ENCODE assay signal across 17 cellular contexts in the genomic region with DNA sequence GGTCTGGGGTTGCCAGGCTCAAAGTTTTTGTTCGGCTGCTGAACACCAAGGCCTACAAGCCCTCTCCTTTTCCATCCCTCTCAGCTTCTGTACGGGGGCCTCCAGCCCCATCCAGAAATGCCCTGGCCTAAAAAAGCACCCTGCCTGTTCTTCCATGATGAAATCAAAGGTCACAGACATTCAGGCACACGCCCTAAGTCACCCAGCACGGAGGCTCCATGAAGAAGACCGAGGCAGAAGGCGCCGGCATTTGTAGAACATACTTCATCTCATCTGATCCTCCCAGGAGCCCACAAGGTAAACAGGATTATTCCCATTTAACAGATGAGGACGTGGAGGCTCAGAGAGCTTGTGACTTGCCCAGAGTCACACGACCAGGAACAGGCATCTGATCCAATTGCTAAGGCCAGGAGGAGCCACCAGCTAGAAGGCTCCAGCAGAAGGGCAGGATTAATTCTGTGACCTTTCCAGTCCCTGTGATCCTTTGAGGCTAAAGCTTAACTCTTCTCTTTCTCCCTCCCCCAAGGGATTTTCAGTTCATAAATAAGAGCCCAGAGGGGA. TPM values are rescaled to one million over a fixed set of nuclear protein-coding genes. Genes with fewer than 3 reads are reported as not detected.
DNase-seq lines count a peak whose midpoint lies in the region; ATAC-seq, FAIRE-seq and TF ChIP-seq lines count a peak whose summit lies in the region.
"Had no signal": no experiment of that assay in that cellular context is flagged by ENCODE, and none has a peak within 500 bp of the region (broad histone marks: within the 10 kb centered on the region; RNA-seq: fewer than 3 reads in every experiment).

No MANE protein-coding gene starts in this region.

- peak overlapping the region; percentile 93 for H3K27ac Mint-ChIP-seq in Caco-2 (ENCODE audit: unreplicated experiment)
- no peak overlapping the region for H3K27ac Mint-ChIP-seq in activated naive CD4-positive, alpha-beta T cell treated with anti-CD3 and anti-CD28 coated beads, Interleukin-2, amount 50 U/mL, for 72 hours
- H3K27ac Mint-ChIP-seq: H9 had no signal

- H4K8ac ChIP-seq in mesenchymal stem cell (ENCODE audit: low read length): no peak overlapping the region

- POLR2A ChIA-PET in Caco-2 (lab: Charles Lee): interaction anchor here (0.7 kb wide), 1 partner anchor 242 kb away, joined by 3 read pairs; no protein-coding TSS in a partner anchor
- POLR2A ChIA-PET in K562 (lab: Yijun Ruan, JAX): interaction anchor here (0.5 kb wide), 1 partner anchor 145 kb away, joined by 3 read pairs; no protein-coding TSS in a partner anchor

- intact Hi-C loops in Caco-2 (cut with micrococcal nuclease; ENCODE audit: unreplicated experiment): loop anchor here (5.0 kb wide), 1 partner anchor 181 kb away; no protein-coding TSS in a partner anchor
- intact Hi-C loops in K562 (cut with micrococcal nuclease): no loop called here

- H3K18ac ChIP-seq in mesenchymal stem cell (ENCODE audit: low read depth in 1 of 2, low read length in 2 of 2): no peak overlapping the region

- H3K27me3 Mint-ChIP-seq in Caco-2 (ENCODE audit: insufficient read depth, unreplicated experiment): no peaks in the 10 kb centered on the region

- H3K36me3 ChIP-seq in Caco-2 (ENCODE audit: control insufficient read depth, insufficient read depth, low read length) (no peaks in the 10 kb centered on the region), K562 (ENCODE audit: control insufficient read depth, insufficient read depth, low read length) (no peaks in the 10 kb centered on the region), mesenchymal stem cell (ENCODE audit: control insufficient read depth in 1 of 2, insufficient read depth in 2 of 2, low read depth in 1 of 2, low read length in 2 of 2) (no peaks in the 10 kb centered on the region)
- H3K36me3 ChIP-seq: BE2C, SJCRH30 had no signal

- H3K9me3 ChIP-seq in Caco-2 (no peaks in the 10 kb centered on the region), K562 (replicated peaks; ENCODE audit: control insufficient read depth, insufficient read depth, low read depth, low read length) (no peaks in the 10 kb centered on the region), mesenchymal stem cell (ENCODE audit: control insufficient read depth, low read length) (no peaks in the 10 kb centered on the region)
- H3K9me3 ChIP-seq: BE2C, SJCRH30 had no signal

- BruUV-seq in Caco-2 (replicated peaks; lab: Mats Ljungman, UMichigan) (no TSS peak), K562 (replicated peaks; lab: Mats Ljungman, UMichigan) (no TSS peak)

- H3K27ac ChIP-seq in K562 (ENCODE audit: extremely low read depth, low read depth, low read length) (no peak overlapping the region), mesenchymal stem cell (ENCODE audit: low read length, poor library complexity, severe bottlenecking) (no peak overlapping the region)
- H3K27ac ChIP-seq: SJCRH30 had no signal

- H3K79me1 ChIP-seq in mesenchymal stem cell (replicated peaks; ENCODE audit: low read length, poor library complexity, severe bottlenecking): peaks cover 5% of the 10 kb centered on the region

- H3K9me3 Mint-ChIP-seq in Caco-2 (ENCODE audit: unreplicated experiment): no peaks in the 10 kb centered on the region
- no peaks in the 10 kb centered on the region for H3K9me3 Mint-ChIP-seq in activated naive CD4-positive, alpha-beta T cell treated with anti-CD3 and anti-CD28 coated beads, Interleukin-2, amount 50 U/mL, for 72 hours
- H3K9me3 Mint-ChIP-seq: H9 had no signal

- H2BK15ac ChIP-seq in mesenchymal stem cell (ENCODE audit: low read depth, poor library complexity, severe bottlenecking): no peak overlapping the region

- TF ChIP-seq EP300 in K562 (IDR thresholded peaks at IDR 0.05; ENCODE audit: low read length): no peak

- H3K4me1 ChIP-seq in Caco-2 (peaks cover 87% of the 10 kb centered on the region), K562 (replicated peaks in 1 of 2; ENCODE audit: control insufficient read depth in 2 of 2, insufficient read depth in 2 of 2, low read length in 2 of 2) (peaks cover 0 to 3% of the 10 kb centered on the region in 2 experiments; a peak in 2 of 5 replicates), mesenchymal stem cell (ENCODE audit: control insufficient read depth, insufficient read depth, low read depth, low read length) (peaks cover 46% of the 10 kb centered on the region)
- H3K4me1 ChIP-seq: BE2C, SJCRH30 had no signal

- no peak overlapping the region for H2BK120ac ChIP-seq in mesenchymal stem cell (ENCODE audit: low read depth, low read length)

- peaks cover 57% of the 10 kb centered on the region for H3K4me1 Mint-ChIP-seq in Caco-2 (ENCODE audit: low read depth, unreplicated experiment)

- peak overlapping the region; percentile 17 for H3K4me3 Mint-ChIP-seq in Caco-2 (ENCODE audit: unreplicated experiment)
- H3K4me3 Mint-ChIP-seq: H9 had no signal

- H3K36me3 Mint-ChIP-seq in Caco-2 (ENCODE audit: insufficient read depth, unreplicated experiment): no peaks in the 10 kb centered on the region
- H3K36me3 Mint-ChIP-seq in activated naive CD4-positive, alpha-beta T cell treated with anti-CD3 and anti-CD28 coated beads, Interleukin-2, amount 50 U/mL, for 72 hours: no peaks in the 10 kb centered on the region

- H3K23ac ChIP-seq in mesenchymal stem cell (ENCODE audit: low read length in 2 of 2): no peak overlapping the region

- CTCF ChIA-PET in Caco-2 (lab: Charles Lee): interaction anchor here (0.9 to 2.2 kb wide), 4 partner anchors 10 to 135 kb away, joined by 4 to 17 read pairs (median 6); no protein-coding TSS in a partner anchor
- CTCF ChIA-PET in K562 (lab: Yijun Ruan, JAX; ENCODE audit: low intra/inter-chr PET ratio): no interaction called here

- H4K91ac ChIP-seq in mesenchymal stem cell (ENCODE audit: low read length): no peak overlapping the region

- TF ChIP-seq RAD21 in K562 (CRISPR knock-in tag; conservative IDR thresholded peaks at IDR 0.05 in 1 of 2, IDR thresholded peaks at IDR 0.05 in 1 of 2): no peak

- TF ChIP-seq CTCF in Caco-2 (IDR thresholded peaks at IDR 0.05; ENCODE audit: insufficient read depth in 1 of 2, low read depth in 1 of 2, low read length in 1 of 2, severe bottlenecking in 1 of 2, unreplicated experiment in 1 of 2) (no peak), K562 (IDR thresholded peaks at IDR 0.05 in 2 of 3, conservative IDR thresholded peaks at IDR 0.05 in 1 of 3; ENCODE audit: insufficient read depth in 2 of 3, low read depth in 1 of 3, low read length in 3 of 3) (no peak)

- no peak for TF ChIP-seq POLR2A in K562 (conservative IDR thresholded peaks at IDR 0.05)
- no peak for TF ChIP-seq POLR2A in GM12891 (IDR thresholded peaks at IDR 0.05; ENCODE audit: low read depth, low read length)

- WGBS in K562 (ENCODE audit: insufficient coverage, low coverage, missing lambda C conversion rate): 8% methylated on average over 8 of the region's 9 CpGs
- 88% methylated on average over 9 of the region's 9 CpGs for WGBS in mesenchymal stem cell

- no peak overlapping the region for H3K4me3 ChIP-seq in Caco-2 (ENCODE audit: low read depth, low read length)
- H3K4me3 ChIP-seq in K562: no peak overlapping the region
- no peak overlapping the region for H3K4me3 ChIP-seq in mesenchymal stem cell (ENCODE audit: insufficient read depth in 1 of 2, low read depth in 1 of 2, low read length in 2 of 2)
- H3K4me3 ChIP-seq: SJCRH30 had no signal

- H3K79me2 ChIP-seq in K562 (ENCODE audit: control insufficient read depth, insufficient read depth, low read length): no peaks in the 10 kb centered on the region

- no peak overlapping the region for H2BK5ac ChIP-seq in mesenchymal stem cell (ENCODE audit: low read depth, low read length, poor library complexity, severe bottlenecking)

- in situ Hi-C loops in K562 (cut with MboI): loop anchor here (5.0 kb wide), 1 partner anchor 136 kb away; no protein-coding TSS in a partner anchor

- H3K9me1 ChIP-seq in K562 (ENCODE audit: control insufficient read depth, insufficient read depth, low read length): no peaks in the 10 kb centered on the region

- H3K9ac ChIP-seq in K562 (ENCODE audit: insufficient read depth in 1 of 2, low read depth in 2 of 2, low read length in 2 of 2) (no peak overlapping the region), mesenchymal stem cell (ENCODE audit: low read length) (no peak overlapping the region)

- H3K14ac ChIP-seq in mesenchymal stem cell (ENCODE audit: low read length in 2 of 2): no peak overlapping the region

- no peak overlapping the region for H2BK12ac ChIP-seq in mesenchymal stem cell (ENCODE audit: low read length in 2 of 2)

- no peak overlapping the region for H3K4me2 ChIP-seq in K562 (ENCODE audit: insufficient read depth, low read length)
- no peak overlapping the region for H3K4me2 ChIP-seq in mesenchymal stem cell (ENCODE audit: low read length, poor library complexity, severe bottlenecking)

- peaks cover 5% of the 10 kb centered on the region; the same call in 1 of the 2 replicates for H4K20me1 ChIP-seq in K562 (replicated peaks; ENCODE audit: control insufficient read depth, insufficient read depth, low read length)

- H2AK5ac ChIP-seq in mesenchymal stem cell (ENCODE audit: low read length, severe bottlenecking): peak overlapping the region; percentile 31

- no peak for FAIRE-seq in K562 (lab: Jason Lieb, UNC)
- FAIRE-seq in GM12891 (lab: Jason Lieb, UNC): no peak

- H3K4ac ChIP-seq in mesenchymal stem cell (ENCODE audit: low read depth in 1 of 2, low read length in 2 of 2): no peak overlapping the region

- H3K27me3 ChIP-seq in Caco-2 (replicated peaks; ENCODE audit: control insufficient read depth, insufficient read depth, low read length) (no peaks in the 10 kb centered on the region), K562 (ENCODE audit: control insufficient read depth in 2 of 2, insufficient read depth in 2 of 2, low read length in 2 of 2) (peaks cover 4 to 38% of the 10 kb centered on the region in 2 experiments; a peak in 4 of 5 replicates), mesenchymal stem cell (ENCODE audit: control insufficient read depth in 1 of 2, insufficient read depth in 1 of 2, low read length in 2 of 2) (peaks cover 0 to 65% of the 10 kb centered on the region in 2 experiments)

- ATAC-seq in K562: no peak
- no peak for ATAC-seq in activated naive CD4-positive, alpha-beta T cell treated with anti-CD3 and anti-CD28 coated beads, Interleukin-2, amount 50 U/mL, for 72 hours
- ATAC-seq: Panc1 had no signal

- no peak for DNase-seq in Caco-2
- peak; percentile 71 for DNase-seq in NCI-H82 (lab: John Stamatoyannopoulos, UW)
- DNase-seq in K562 (ENCODE audit: extremely low read depth in 1 of 4, low spot score in 3 of 4): no peak
- no peak for DNase-seq in mesenchymal stem cell
- DNase-seq in GM12891 (ENCODE audit: insufficient read length, low spot score): no peak
- DNase-seq in activated naive CD4-positive, alpha-beta T cell treated with anti-CD3 and anti-CD28 coated beads, Interleukin-2, amount 50 U/mL, for 72 hours (ENCODE audit: low spot score in 2 of 2): no peak
- DNase-seq in GOT3 (lab: John Stamatoyannopoulos, UW): no peak
- DNase-seq in T-helper 9 cell: no peak
- DNase-seq: BE2C, H9, NCI-H1694 treated with DMSO at 0.1 percent for 48 hours, NCI-H2081 treated with DMSO at 0.1 percent for 48 hours, NCI-H446, NCI-H69, SJCRH30 had no signal

- H2AFZ ChIP-seq in K562 (ENCODE audit: low read depth, low read length) (no peak overlapping the region), mesenchymal stem cell (ENCODE audit: low read depth, low read length) (no peak overlapping the region)

RNA-seq across cellular contexts. Expression of a gene that starts 38.5 kb away (rescaled TPM):
- total RNA-seq in Caco-2 (2022) (not detected in 2 replicates), K562 (2014; rRNA removed) (0.33 and 0.68 TPM in 2 replicates), K562 (2014; rRNA removed; fragmentation: Illumina TruSeq; extraction: Trizol) (0.10 and 0.18 TPM in 2 replicates), K562 (2015; rRNA removed; fragmentation: Illumina TruSeq; extraction: Trizol) (0.54 and 0.60 TPM in 2 replicates), K562 (2021) (0.58 and 0.75 TPM in 2 replicates)
- 1.6 and 4.0 TPM in 2 replicates for total RNA-seq in K562 (2011; cell fraction: chromatin; rRNA removed; ENCODE audit: low replicate concordance)
- 0.39 and 1.7 TPM in 2 replicates for total RNA-seq in K562 (2011; cell fraction: nucleolus; rRNA removed)
- total RNA-seq in K562 (2011; cell fraction: nucleoplasm; rRNA removed): 1.1 and 1.5 TPM in 2 replicates
- polyA plus RNA-seq in K562 (2011; rRNA removed) (2.0 and 2.5 TPM in 2 replicates), K562 (2014; fragmentation: Illumina TruSeq; extraction: Trizol) (0.28 and 0.33 TPM in 2 replicates), K562 (2014; fragmentation: Nextera tagmentation; extraction: Ambion mirVana) (under 1 TPM in 1 of 2 experiments, not detected in 1; 0.03 TPM), K562 (2014; rRNA removed) (0.73 and 1.1 TPM in 2 replicates)
- polyA plus RNA-seq in K562 (2011; cell fraction: cytosol; rRNA removed): 1.4 and 2.9 TPM in 2 replicates
- polyA plus RNA-seq in K562 (2011; cell fraction: nucleus; rRNA removed): 6.2 and 14.7 TPM in 2 replicates
- 1.3 and 1.6 TPM in 2 replicates for polyA plus RNA-seq in K562 (2012)
- polyA minus RNA-seq in K562 (2011; rRNA and poly(A)+ RNA removed): 1.7 and 1.8 TPM in 2 replicates
- polyA minus RNA-seq in K562 (2011; cell fraction: cytosol; rRNA and poly(A)+ RNA removed): 1.6 TPM in 1 of 2 replicates, not detected in the other
- polyA minus RNA-seq in K562 (2011; cell fraction: nucleus; rRNA and poly(A)+ RNA removed): 1.6 and 2.6 TPM in 2 replicates
- polyA plus RNA-seq in mesenchymal stem cell (2013, experiment 1 of 2): 0.65 TPM
- 0.41 TPM for polyA plus RNA-seq in mesenchymal stem cell (2013, experiment 2 of 2)
- polyA plus RNA-seq in GM12891 (2012; ENCODE audit: low read depth, missing spikeins): 12.4 TPM
- 10 to 100 TPM; 60.7 to 69.7 TPM for total RNA-seq in activated naive CD4-positive, alpha-beta T cell treated with anti-CD3 and anti-CD28 coated beads, Interleukin-2, amount 50 U/mL, for 72 hours
- total RNA-seq: A673, H9, SJCRH30 had no signal

Comparison
In these comparisons a context has a peak if more than half of its experiments do, and no peak if none do; other contexts are left out.
1. RNA of a gene that starts 38.5 kb away (total RNA-seq): 60.7 to 69.7 TPM in activated naive CD4-positive, alpha-beta T cell treated with anti-CD3 and anti-CD28 coated beads, Interleukin-2, amount 50 U/mL, for 72 hours; 0.10 to 4.0 TPM in K562 and not detected in Caco-2; every median in the first group is over 10 times any median in the second.